Comparison of ENCODE assay signal across 10 cellular contexts in the genomic region with DNA sequence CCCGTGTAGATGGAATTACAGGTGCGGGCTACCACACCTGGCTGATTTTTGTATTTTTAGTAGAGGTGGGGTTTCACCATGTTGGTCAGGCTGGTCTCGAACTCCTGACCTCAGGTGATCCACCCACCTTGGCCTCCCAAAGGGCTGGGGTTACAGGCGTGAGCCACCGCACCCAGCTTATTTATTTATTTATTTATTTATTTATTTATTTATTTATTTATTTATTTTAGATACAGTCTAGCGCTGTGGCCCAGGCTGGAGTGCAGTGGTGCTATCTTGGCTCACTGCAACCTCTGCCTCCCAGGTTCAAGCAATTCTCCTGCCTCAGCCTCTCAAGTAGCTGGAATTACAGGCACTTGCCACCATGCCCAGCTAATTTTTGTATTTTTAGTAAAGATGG. TPM values are rescaled to one million over a fixed set of nuclear protein-coding genes. Genes with fewer than 3 reads are reported as not detected.
"Had no signal": no experiment of that assay in that cellular context is flagged by ENCODE, and none has a peak within 500 bp of the region (broad histone marks: within the 10 kb centered on the region; RNA-seq: fewer than 3 reads in every experiment).

No MANE protein-coding gene starts in this region.

RNA-seq across cellular contexts. Expression of gene ANKRD61, which starts 51.9 kb away (rescaled TPM):
- total RNA-seq: activated naive CD4-positive, alpha-beta T cell treated with anti-CD3 and anti-CD28 coated beads for 36 hours; activated naive CD8-positive, alpha-beta T cell treated with anti-CD3 and anti-CD28 coated beads, Interleukin-2, amount 10 ng/mL, durations not matched to agents 7 days and 5 days; activated T-cell treated with anti-CD3 and anti-CD28 coated beads, Interleukin-2, amount 50 U/mL, for 72 hours; aorta; ascending aorta; body of pancreas; cardiac septum; cerebellum; chondrocyte had no signal
- polyA plus RNA-seq: aorta, cardiac muscle cell had no signal
